In genomic region chr22:17158176-17158567, GRCh38 we compare ENCODE assay signal across 8 cellular contexts. TPM values are rescaled to one million over a fixed set of nuclear protein-coding genes. Genes with fewer than 3 reads are reported as not detected.
DNase-seq lines count a peak whose midpoint lies in the region; ATAC-seq, FAIRE-seq and TF ChIP-seq lines count a peak whose summit lies in the region.

No MANE protein-coding gene starts in this region.

- ATAC-seq in pancreas (no peak), HG03571 (IDR thresholded peaks at IDR 0.05; ENCODE audit: unreplicated experiment) (no peak), GM21576 (IDR thresholded peaks at IDR 0.05; ENCODE audit: unreplicated experiment) (no peak)

- peaks cover 29% of the 10 kb centered on the region for H3K36me3 Mint-ChIP-seq in Calu3 (ENCODE audit: insufficient read depth, unreplicated experiment)

- H3K27ac Mint-ChIP-seq in Calu3 (ENCODE audit: unreplicated experiment), result peak overlapping the region; percentile 56

- no peaks in the 10 kb centered on the region for H3K27me3 ChIP-seq in pancreas

- POLR2A ChIA-PET in RWPE1 (lab: Yijun Ruan, JAX; ENCODE audit: low non-redundant PET), result no interaction called here

- H3K9me3 ChIP-seq in pancreas, result no peaks in the 10 kb centered on the region

- BruUV-seq in Calu3 (replicated peaks; lab: Mats Ljungman, UMichigan), result no TSS peak

- intact Hi-C loops in Calu3 (cut with micrococcal nuclease; ENCODE audit: unreplicated experiment), result no loop called here
- intact Hi-C loops in pancreas (cut with DNase I), result no loop called here

- H3K9me3 Mint-ChIP-seq in Calu3 (ENCODE audit: low read depth, unreplicated experiment), result no peaks in the 10 kb centered on the region

- peaks cover 14% of the 10 kb centered on the region for H3K4me1 Mint-ChIP-seq in Calu3 (ENCODE audit: low read depth, unreplicated experiment)

- H3K36me3 ChIP-seq in pancreas, result no peaks in the 10 kb centered on the region

- peaks cover 7 to 23% (median 8%) of the 10 kb centered on the region in 3 donors for H3K4me1 ChIP-seq in pancreas

- no peak for TF ChIP-seq CTCF in Calu3 (IDR thresholded peaks at IDR 0.05; ENCODE audit: unreplicated experiment)
- no peak for TF ChIP-seq CTCF in RWPE1 (conservative IDR thresholded peaks at IDR 0.05; ENCODE audit: low read depth)
- TF ChIP-seq CTCF in epithelial cell of proximal tubule (conservative IDR thresholded peaks at IDR 0.05; ENCODE audit: low read depth, low read length), result no peak
- no peak for TF ChIP-seq CTCF in pancreas (IDR thresholded peaks at IDR 0.05)

- CTCF ChIA-PET in Calu3 (lab: Charles Lee) (interaction anchor here (0.7 kb wide), 2 partner anchors 12 to 38 kb away, joined by 3 to 4 read pairs; no protein-coding TSS in a partner anchor), RWPE1 (lab: Yijun Ruan, JAX) (no interaction called here)

- DNase-seq in Calu3 (no peak), RWPE1 (ENCODE audit: low spot score) (no peak), epithelial cell of proximal tubule (ENCODE audit: low read depth) (no peak), pancreas (no peak), DMS79 (lab: John Stamatoyannopoulos, UW) (no peak), SKM-1 treated with dmso at 0.1 percent for 144 hours (lab: John Stamatoyannopoulos, UW; ENCODE audit: unreplicated experiment) (no peak)

- H3K4me3 ChIP-seq in epithelial cell of proximal tubule (ENCODE audit: low read depth, low read length) (peak overlapping the region; percentile 87), pancreas (peak overlapping the region; percentile 54 to 90 (median 64))

- peak overlapping the region; percentile 96 for H3K4me3 Mint-ChIP-seq in Calu3 (ENCODE audit: low read depth, unreplicated experiment)

- WGBS in pancreas, 2 donors, result 35 to 36% methylated on average over 17 of the region's 17 CpGs

- H3K27ac ChIP-seq in RWPE1 (peak overlapping the region; percentile 96), pancreas (peak overlapping the region; percentile 76 to 89 (median 83))

- FAIRE-seq in pancreas (lab: Jason Lieb, UNC), result no peak

- no peaks in the 10 kb centered on the region for H3K27me3 Mint-ChIP-seq in Calu3 (ENCODE audit: unreplicated experiment)

RNA-seq across cellular contexts. Expression of gene HDHD5, which starts 0.9 kb away (rescaled TPM):
- total RNA-seq in Calu3 (2022) (44.4 and 48.0 TPM in 2 replicates), epithelial cell of proximal tubule (67.1 and 76.2 TPM in 2 replicates), pancreas (10 to 100 TPM; 10.5 to 17.1 (median 16.8) TPM)
- 10 to 100 TPM; 22.4 to 43.6 TPM for polyA plus RNA-seq in pancreas

RNA-seq across cellular contexts. Expression of gene TMEM121B, which starts 37.0 kb away (rescaled TPM):
- total RNA-seq in Calu3 (2022) (0.21 and 0.42 TPM in 2 replicates), epithelial cell of proximal tubule (0.06 and 0.36 TPM in 2 replicates), pancreas (under 1 TPM; 0.43 to 1.00 (median 0.60) TPM)
- under 1 TPM; 0.23 to 0.73 TPM for polyA plus RNA-seq in pancreas
